ENCODE assay signal across 8 cellular contexts in the genomic region with DNA sequence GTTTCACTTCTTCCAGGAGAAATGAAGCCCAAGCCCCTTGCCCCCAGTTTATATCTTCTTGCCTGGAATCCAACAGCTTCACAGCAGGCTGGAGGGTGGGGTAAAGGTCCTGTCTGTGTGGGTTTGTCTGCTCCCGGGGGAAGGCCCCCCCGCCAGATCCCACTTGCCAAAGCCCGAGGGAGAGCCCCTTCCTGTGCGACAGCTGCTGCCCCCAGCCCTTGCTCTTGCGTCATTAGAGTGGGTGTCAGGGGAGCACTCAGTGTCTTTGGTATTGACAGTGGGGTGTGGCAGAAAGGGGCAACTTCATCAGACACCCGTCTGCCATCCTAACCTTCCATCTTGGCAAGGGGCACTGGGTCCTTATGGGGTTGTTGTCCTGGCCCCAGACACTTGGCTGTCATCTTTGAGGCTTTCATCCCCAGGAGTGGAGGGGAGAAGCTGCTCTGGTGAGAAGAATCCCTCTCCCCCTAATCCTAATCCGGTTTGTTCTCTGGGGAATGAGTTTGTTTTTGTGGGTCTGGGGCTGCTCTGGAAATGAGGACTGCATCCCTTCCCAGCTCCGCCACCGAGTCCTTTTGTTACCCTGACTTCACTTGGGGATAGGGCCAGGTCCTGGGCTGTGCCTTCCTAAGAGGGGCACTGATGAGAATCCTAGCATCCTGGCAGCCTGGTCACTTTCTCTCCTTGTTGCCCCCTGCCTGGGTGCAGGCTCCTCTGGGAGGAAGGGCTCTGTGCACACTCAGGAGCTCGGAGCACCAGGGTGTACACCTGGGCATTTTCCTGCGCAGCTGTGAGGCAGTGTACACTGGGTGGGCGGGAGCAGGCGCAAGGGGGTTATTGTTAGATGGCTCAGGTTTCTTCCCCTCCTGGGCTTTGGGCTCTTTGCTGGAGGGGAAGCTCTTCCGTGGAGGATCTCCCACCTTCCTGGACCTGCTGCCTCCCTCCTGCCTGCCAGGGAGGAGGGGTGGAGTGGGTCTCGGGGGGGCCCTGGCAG. TPM values are rescaled to one million over a fixed set of nuclear protein-coding genes. Genes with fewer than 3 reads are reported as not detected.
DNase-seq lines count a peak whose midpoint lies in the region; ATAC-seq and TF ChIP-seq lines count a peak whose summit lies in the region.

No MANE protein-coding gene starts in this region.

- TF ChIP-seq CTCF in H9 (conservative IDR thresholded peaks at IDR 0.05): no peak
- TF ChIP-seq CTCF in WERI-Rb-1 (IDR thresholded peaks at IDR 0.05; ENCODE audit: low read depth, low read length): no peak
- TF ChIP-seq CTCF in glutamatergic neuron (IDR thresholded peaks at IDR 0.05; ENCODE audit: partially characterized antibody, unreplicated experiment): no peak
- TF ChIP-seq CTCF in retinal pigment epithelial cell (conservative IDR thresholded peaks at IDR 0.05; ENCODE audit: low read depth, low read length): no peak

- no peak overlapping the region for H4K5ac ChIP-seq in H9 (ENCODE audit: insufficient read length, low read depth, low read length)

- H2AK5ac ChIP-seq in H9 (ENCODE audit: insufficient read length, low read length): no peak overlapping the region

- H3K4me1 ChIP-seq in H9 (ENCODE audit: insufficient read depth, low read length): peaks cover 23% of the 10 kb centered on the region

- no peak overlapping the region for H4K91ac ChIP-seq in H9 (ENCODE audit: insufficient read length, low read depth, low read length)

- H3K79me2 ChIP-seq in H9 (ENCODE audit: insufficient read depth, low read length): no peaks in the 10 kb centered on the region

- no peak overlapping the region for H3K9ac ChIP-seq in H9 (ENCODE audit: extremely low read depth, insufficient read length, low read length)

- no peak overlapping the region for H3K18ac ChIP-seq in H9 (ENCODE audit: insufficient read length, low read depth, low read length)

- H3K23me2 ChIP-seq in H9 (ENCODE audit: insufficient read length, low read depth, low read length, poor library complexity, severe bottlenecking): peaks cover 25% of the 10 kb centered on the region

- H3K9me3 ChIP-seq in H9 (ENCODE audit: control insufficient read depth, low read depth, low read length): no peaks in the 10 kb centered on the region
- H3K9me3 ChIP-seq in WERI-Rb-1 (ENCODE audit: severe bottlenecking): no peaks in the 10 kb centered on the region

- no peaks in the 10 kb centered on the region for H4K20me1 ChIP-seq in H9 (ENCODE audit: control insufficient read depth, insufficient read depth, insufficient read length)

- no peak overlapping the region for H3K56ac ChIP-seq in H9 (ENCODE audit: insufficient read length, low read depth, low read length)

- no peak overlapping the region for H2BK20ac ChIP-seq in H9 (ENCODE audit: low read depth, low read length, poor library complexity, severe bottlenecking)

- H3K36me3 ChIP-seq in WERI-Rb-1: peaks cover 4% of the 10 kb centered on the region

- H3K14ac ChIP-seq in H9 (ENCODE audit: insufficient read depth, low read length): no peak overlapping the region; the same call in 1 of the 2 replicates

- no peak overlapping the region for H2BK15ac ChIP-seq in H9 (ENCODE audit: low read depth, low read length)

- H3K79me1 ChIP-seq in H9 (ENCODE audit: insufficient read depth, low read depth, low read length, poor library complexity, severe bottlenecking): no peaks in the 10 kb centered on the region

- H3K23ac ChIP-seq in H9 (ENCODE audit: insufficient read length, low read depth, low read length): no peak overlapping the region

- no peak overlapping the region for H3K4ac ChIP-seq in H9 (ENCODE audit: low read depth, low read length)

- H3T11ph ChIP-seq in H9 (ENCODE audit: low read length): no peak overlapping the region

- H3K4me3 ChIP-seq in WERI-Rb-1 (ENCODE audit: low read depth, low read length) (peak overlapping the region; percentile 60), retinal pigment epithelial cell (ENCODE audit: low read length) (peak overlapping the region; percentile 87)

- H3K27ac ChIP-seq in H9 (ENCODE audit: insufficient read length, low read depth, low read length) (no peak overlapping the region), WERI-Rb-1 (peak overlapping the region; percentile 55)

- H3K27ac Mint-ChIP-seq in H9: no peak overlapping the region
- H3K27ac Mint-ChIP-seq in glutamatergic neuron (ENCODE audit: unreplicated experiment): peak overlapping the region; percentile 85

- WGBS in H9 (ENCODE audit: extremely low coverage, insufficient read length, low lambda C conversion rate): no CpG with 5 or more reads among the region's 15 CpGs

- DNase-seq in H9 (no peak), WERI-Rb-1 (peak; percentile 70), glutamatergic neuron (no peak), retinal pigment epithelial cell (ENCODE audit: low read depth) (no peak), HCEC 1CT (no peak)
- no peak for DNase-seq in activated CD4-positive, alpha-beta T cell treated with anti-CD3 and anti-CD28 coated beads for 1 hour

- H2BK120ac ChIP-seq in H9 (ENCODE audit: low read depth, low read length, poor library complexity, severe bottlenecking): no peak overlapping the region

- H3K4me2 ChIP-seq in H9 (ENCODE audit: insufficient read depth, insufficient read length, low read length): peak overlapping the region; percentile 41

- H3K9me3 Mint-ChIP-seq in H9: no peaks in the 10 kb centered on the region
- H3K9me3 Mint-ChIP-seq in glutamatergic neuron (ENCODE audit: unreplicated experiment): peaks cover 12% of the 10 kb centered on the region

- H4K8ac ChIP-seq in H9 (replicated peaks; ENCODE audit: insufficient read length, low read depth, low read length): no peak overlapping the region

- peaks cover 18% of the 10 kb centered on the region; the same call in 1 of the 2 replicates for H3K27me3 ChIP-seq in H9 (ENCODE audit: insufficient read depth, low read length)
- H3K27me3 ChIP-seq in WERI-Rb-1 (ENCODE audit: insufficient read depth, low read depth, severe bottlenecking): no peaks in the 10 kb centered on the region

- H3K4me1 Mint-ChIP-seq in H9: peaks cover 54 to 59% of the 10 kb centered on the region in 2 experiments
- H3K4me1 Mint-ChIP-seq in glutamatergic neuron (ENCODE audit: low read depth, unreplicated experiment): peaks cover 25% of the 10 kb centered on the region

- H3K27me3 Mint-ChIP-seq in H9 (ENCODE audit: low read depth) (peaks cover 86% of the 10 kb centered on the region), glutamatergic neuron (ENCODE audit: unreplicated experiment) (peaks cover 20% of the 10 kb centered on the region)

- peaks cover 0 to 6% (median 6%) of the 10 kb centered on the region in 3 experiments; a peak in 3 of 7 replicates for H3K36me3 Mint-ChIP-seq in H9 (ENCODE audit: insufficient read depth in 1 of 3, low read depth in 3 of 3)
- H3K36me3 Mint-ChIP-seq in glutamatergic neuron (ENCODE audit: unreplicated experiment): peaks cover 5% of the 10 kb centered on the region

- peak overlapping the region; percentile 69 to 85 for H3K4me3 Mint-ChIP-seq in H9
- H3K4me3 Mint-ChIP-seq in glutamatergic neuron (ENCODE audit: unreplicated experiment): peak overlapping the region; percentile 92

- no peak overlapping the region for H2AFZ ChIP-seq in H9 (ENCODE audit: low read length)

- H2BK5ac ChIP-seq in H9 (ENCODE audit: insufficient read length, low read length): no peak overlapping the region

- no peak overlapping the region for H2BK12ac ChIP-seq in H9 (ENCODE audit: insufficient read length, low read depth, low read length)

- ATAC-seq in HG03139 (IDR thresholded peaks at IDR 0.05; ENCODE audit: unreplicated experiment): no peak
- ATAC-seq in GM21723 (IDR thresholded peaks at IDR 0.05; ENCODE audit: unreplicated experiment): no peak

RNA-seq across cellular contexts. Expression of a gene that starts 21.1 kb away (rescaled TPM):
- total RNA-seq in H9 (2021) (not detected in 2 replicates), glutamatergic neuron (ENCODE audit: unreplicated experiment) (not detected)

RNA-seq across cellular contexts. Expression of a gene that starts 34.4 kb away (rescaled TPM):
- 16.7 and 17.6 TPM in 2 replicates for total RNA-seq in H9 (2021)
- 26.2 TPM for total RNA-seq in glutamatergic neuron (ENCODE audit: unreplicated experiment)

RNA-seq across cellular contexts. Expression of a gene that starts 55.7 kb away (rescaled TPM):
- total RNA-seq in H9 (2021) (131 and 141 TPM in 2 replicates), glutamatergic neuron (ENCODE audit: unreplicated experiment) (4.7 TPM)

Comparison
In these comparisons a context has a peak if more than half of its experiments do, and no peak if none do; other contexts are left out.
1. RNA of a gene that starts 55.7 kb away (total RNA-seq): 131 to 141 TPM in H9; 4.7 TPM in glutamatergic neuron (single experiment); every median in the first group is over 10 times any median in the second.